ENCODE assay signal across 15 cellular contexts in the genomic region with DNA sequence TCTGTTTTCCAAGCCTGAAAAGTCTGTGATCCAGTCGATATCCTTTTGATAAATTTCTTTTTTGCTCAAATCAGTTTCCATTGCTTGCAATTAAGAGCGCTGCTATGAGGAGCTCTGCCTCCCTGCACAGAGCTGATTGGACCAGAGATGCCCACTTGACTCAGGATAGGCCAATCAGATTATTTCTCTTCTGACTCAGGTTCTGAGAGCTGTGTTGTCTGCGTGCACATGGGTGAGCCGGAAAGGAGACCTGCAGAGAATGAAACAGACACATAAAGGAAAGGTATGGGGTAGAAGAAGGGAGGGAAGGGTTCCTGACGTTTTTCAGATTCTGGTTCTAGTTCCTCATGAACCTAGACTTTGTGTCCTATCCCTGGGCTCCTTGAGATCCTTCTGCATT. TPM values are rescaled to one million over a fixed set of nuclear protein-coding genes. Genes with fewer than 3 reads are reported as not detected.
DNase-seq lines count a peak whose midpoint lies in the region; ATAC-seq, FAIRE-seq and TF ChIP-seq lines count a peak whose summit lies in the region.
"Had no signal": no experiment of that assay in that cellular context is flagged by ENCODE, and none has a peak within 500 bp of the region (broad histone marks: within the 10 kb centered on the region; RNA-seq: fewer than 3 reads in every experiment).

No MANE protein-coding gene starts in this region.

- H3K36me3 Mint-ChIP-seq in astrocyte (ENCODE audit: low read depth, unreplicated experiment): no peaks in the 10 kb centered on the region
- H3K36me3 Mint-ChIP-seq: activated CD8-positive, alpha-beta memory T cell treated with anti-CD3 and anti-CD28 coated beads, Interleukin-2, amount 10 ng/mL, durations not matched to agents 7 days and 5 days had no signal

- no peak overlapping the region for H3K9ac ChIP-seq in astrocyte (ENCODE audit: low read length)

- WGBS in hepatocyte (ENCODE audit: low lambda C conversion rate, missing lambda C conversion rate): 72% methylated on average over 5 of the region's 5 CpGs

- H2AFZ ChIP-seq in astrocyte (ENCODE audit: low read depth, low read length) (no peak overlapping the region), hepatocyte (no peak overlapping the region)

- H4K20me1 ChIP-seq in astrocyte (ENCODE audit: insufficient read depth, low read length): no peaks in the 10 kb centered on the region
- H4K20me1 ChIP-seq in hepatocyte (ENCODE audit: insufficient read depth, poor library complexity, severe bottlenecking): no peaks in the 10 kb centered on the region

- H3K4me1 Mint-ChIP-seq in astrocyte (ENCODE audit: low read depth, unreplicated experiment): no peaks in the 10 kb centered on the region
- H3K4me1 Mint-ChIP-seq: activated CD8-positive, alpha-beta memory T cell treated with anti-CD3 and anti-CD28 coated beads, Interleukin-2, amount 10 ng/mL, durations not matched to agents 7 days and 5 days had no signal

- no peak overlapping the region for H3K4me3 Mint-ChIP-seq in astrocyte (ENCODE audit: unreplicated experiment)
- H3K4me3 Mint-ChIP-seq: activated CD8-positive, alpha-beta memory T cell treated with anti-CD3 and anti-CD28 coated beads, Interleukin-2, amount 10 ng/mL, durations not matched to agents 7 days and 5 days; effector memory CD8-positive, alpha-beta T cell had no signal

- H3K36me3 ChIP-seq in BE2C (no peaks in the 10 kb centered on the region), astrocyte (ENCODE audit: insufficient read depth, low read length) (no peaks in the 10 kb centered on the region), tibial artery (no peaks in the 10 kb centered on the region), hepatocyte (replicated peaks; ENCODE audit: insufficient read depth, low read depth) (no peaks in the 10 kb centered on the region)
- H3K36me3 ChIP-seq: thyroid gland had no signal

- H3K4me3 ChIP-seq in BE2C (ENCODE audit: low read depth, low read length) (peak overlapping the region; percentile 30), astrocyte (ENCODE audit: insufficient read depth, low read depth, low read length) (no peak overlapping the region), tibial artery (no peak overlapping the region), hepatocyte (no peak overlapping the region)
- H3K4me3 ChIP-seq: thyroid gland had no signal

- no peak overlapping the region for H3K27ac Mint-ChIP-seq in astrocyte (ENCODE audit: unreplicated experiment)
- H3K27ac Mint-ChIP-seq: activated CD8-positive, alpha-beta memory T cell treated with anti-CD3 and anti-CD28 coated beads, Interleukin-2, amount 10 ng/mL, durations not matched to agents 7 days and 5 days; effector memory CD8-positive, alpha-beta T cell had no signal

- H3K9me3 ChIP-seq in BE2C (no peaks in the 10 kb centered on the region), astrocyte (ENCODE audit: insufficient read depth, low read depth, low read length) (no peaks in the 10 kb centered on the region), tibial artery (no peaks in the 10 kb centered on the region), hepatocyte (ENCODE audit: low read depth) (no peaks in the 10 kb centered on the region)
- H3K9me3 ChIP-seq: thyroid gland had no signal

- ATAC-seq in HG02798 (IDR thresholded peaks at IDR 0.05; ENCODE audit: poor library complexity, unreplicated experiment) (peak; percentile 45), GM18517 (IDR thresholded peaks at IDR 0.05; ENCODE audit: unreplicated experiment) (no peak)
- ATAC-seq: activated CD8-positive, alpha-beta memory T cell treated with anti-CD3 and anti-CD28 coated beads, Interleukin-2, amount 10 ng/mL, durations not matched to agents 7 days and 5 days; effector memory CD8-positive, alpha-beta T cell had no signal

- H3K27me3 ChIP-seq in BE2C (no peaks in the 10 kb centered on the region), astrocyte (ENCODE audit: insufficient read depth, low read length) (no peaks in the 10 kb centered on the region), tibial artery (peaks cover 0 to 3% of the 10 kb centered on the region in 2 donors), hepatocyte (no peaks in the 10 kb centered on the region)
- H3K27me3 ChIP-seq: thyroid gland had no signal

- H3K79me2 ChIP-seq in astrocyte (ENCODE audit: insufficient read depth, low read length): no peaks in the 10 kb centered on the region
- no peaks in the 10 kb centered on the region for H3K79me2 ChIP-seq in hepatocyte

- H3K4me1 ChIP-seq in BE2C (no peaks in the 10 kb centered on the region), astrocyte (ENCODE audit: insufficient read depth, low read length) (no peaks in the 10 kb centered on the region), tibial artery (no peaks in the 10 kb centered on the region), hepatocyte (ENCODE audit: insufficient read depth) (no peaks in the 10 kb centered on the region)
- H3K4me1 ChIP-seq: thyroid gland had no signal

- DNase-seq in BE2C: peak; percentile 63
- peak; percentile 22 for DNase-seq in NCI-H510A treated with DMSO at 0.1 percent for 48 hours (lab: John Stamatoyannopoulos, UW)
- peak; percentile 12 for DNase-seq in astrocyte (ENCODE audit: low read depth)
- DNase-seq in activated CD8-positive, alpha-beta memory T cell treated with anti-CD3 and anti-CD28 coated beads for 24 hours: no peak
- DNase-seq in tibial artery: no peak
- DNase-seq in hepatocyte (ENCODE audit: low spot score): no peak
- DNase-seq: activated CD8-positive, alpha-beta memory T cell treated with anti-CD3 and anti-CD28 coated beads, Interleukin-2, amount 10 ng/mL, durations not matched to agents 7 days and 5 days; amniotic stem cell; effector memory CD8-positive, alpha-beta T cell; NCI-H446 treated with DMSO at 0.1 percent for 48 hours had no signal

- H3K27me3 Mint-ChIP-seq in astrocyte (ENCODE audit: low read depth, unreplicated experiment): peaks cover 25% of the 10 kb centered on the region

- intact Hi-C loops in tibial artery (cut with DNase I; ENCODE audit: low total_unique reads): no loop called here

- no peak for FAIRE-seq in astrocyte (lab: Jason Lieb, UNC)

- H3K9me2 ChIP-seq in hepatocyte (replicated peaks; ENCODE audit: insufficient read depth): no peaks in the 10 kb centered on the region

- H3K27ac ChIP-seq in astrocyte (ENCODE audit: low read depth, low read length) (no peak overlapping the region), tibial artery (no peak overlapping the region), hepatocyte (no peak overlapping the region)
- H3K27ac ChIP-seq: C4-2B, thyroid gland had no signal

- TF ChIP-seq CTCF in BE2C (IDR thresholded peaks at IDR 0.05; ENCODE audit: low read depth, low read length) (no peak), astrocyte (IDR thresholded peaks at IDR 0.05; ENCODE audit: insufficient read depth, low read depth, low read length) (no peak), tibial artery (IDR thresholded peaks at IDR 0.05) (no peak), hepatocyte (IDR thresholded peaks at IDR 0.05; ENCODE audit: poor library complexity) (no peak)

- no peaks in the 10 kb centered on the region for H3K9me3 Mint-ChIP-seq in astrocyte (ENCODE audit: unreplicated experiment)
- H3K9me3 Mint-ChIP-seq: effector memory CD8-positive, alpha-beta T cell had no signal

- no peak overlapping the region for H3K4me2 ChIP-seq in astrocyte (ENCODE audit: low read length)
- no peak overlapping the region for H3K4me2 ChIP-seq in hepatocyte

RNA-seq across cellular contexts. Expression of gene FABP6, which starts 15.8 kb away (rescaled TPM):
- 265 TPM for polyA plus RNA-seq in BE2C (2012; ENCODE audit: insufficient read depth, insufficient read length, low read depth)
- total RNA-seq in astrocyte (0.53 TPM in 1 of 2 replicates, not detected in the other), hepatocyte (51.5 and 55.7 TPM in 2 replicates)
- polyA plus RNA-seq in hepatocyte: 7.2 and 12.2 TPM in 2 replicates
- total RNA-seq: activated CD8-positive, alpha-beta memory T cell treated with anti-CD3 and anti-CD28 coated beads, Interleukin-2, amount 10 ng/mL, durations not matched to agents 7 days and 5 days; pulmonary artery endothelial cell; thyroid gland had no signal

Comparison
In these comparisons a context has a peak if more than half of its experiments do, and no peak if none do; other contexts are left out.
1. DNase-seq: peak in BE2C (single experiment), NCI-H510A treated with DMSO at 0.1 percent for 48 hours (single experiment) and astrocyte (single experiment); none in activated CD8-positive, alpha-beta memory T cell treated with anti-CD3 and anti-CD28 coated beads for 24 hours (single experiment), tibial artery (0 of 2) and hepatocyte (single experiment).
2. RNA of gene FABP6, which starts 15.8 kb away (total RNA-seq): 51.5 to 55.7 TPM in hepatocyte; 0.53 TPM in astrocyte; every median in the first group is over 10 times any median in the second.